Comparison of ENCODE assay signal across 8 cellular contexts in genomic region chr2:68709421-68709911, GRCh38. TPM values are rescaled to one million over a fixed set of nuclear protein-coding genes. Genes with fewer than 3 reads are reported as not detected.
DNase-seq lines count a peak whose midpoint lies in the region; ATAC-seq, FAIRE-seq and TF ChIP-seq lines count a peak whose summit lies in the region.

No MANE protein-coding gene starts in this region.

- H3K4me3 ChIP-seq in K562 (no peak overlapping the region), kidney epithelial cell (ENCODE audit: low read depth, low read length) (no peak overlapping the region), tibial artery (no peak overlapping the region)

- H3K9ac ChIP-seq in K562 (ENCODE audit: insufficient read depth in 1 of 2, low read depth in 2 of 2, low read length in 2 of 2), result no peak overlapping the region

- H3K4me1 ChIP-seq in K562 (replicated peaks in 1 of 2; ENCODE audit: control insufficient read depth in 2 of 2, insufficient read depth in 2 of 2, low read length in 2 of 2) (no peaks in the 10 kb centered on the region; a peak in 1 of 5 replicates), tibial artery (peaks cover 0 to 5% (median 0%) of the 10 kb centered on the region in 4 donors)

- peak; percentile 74 for DNase-seq in activated CD4-positive, alpha-beta T cell treated with anti-CD3 and anti-CD28 coated beads, Interleukin-2, amount 10 ng/mL, durations not matched to agents 24 days and 14 days
- DNase-seq in activated CD4-positive, alpha-beta T cell treated with anti-CD3 and anti-CD28 coated beads for 1 hour, result no peak
- DNase-seq in HK-2 (ENCODE audit: unreplicated experiment), result peak; percentile 16
- peak; percentile 41 for DNase-seq in NCI-H82 treated with DMSO at 0.1 percent for 48 hours (lab: John Stamatoyannopoulos, UW; ENCODE audit: unreplicated experiment)
- DNase-seq in K562 (ENCODE audit: extremely low read depth in 1 of 4, low spot score in 3 of 4), result peak; percentile 25 to 62 (median 43)
- no peak for DNase-seq in kidney epithelial cell (ENCODE audit: low read depth)
- DNase-seq in tibial artery, result no peak
- no peak for DNase-seq in activated gamma-delta T cell (lab: John Stamatoyannopoulos, UW)

- TF ChIP-seq POLR2A in K562 (conservative IDR thresholded peaks at IDR 0.05), result no peak

- H3K4me2 ChIP-seq in K562 (ENCODE audit: insufficient read depth, low read length), result peak overlapping the region; percentile 17

- H3K27me3 Mint-ChIP-seq in activated CD4-positive, alpha-beta T cell treated with anti-CD3 and anti-CD28 coated beads, Interleukin-2, amount 10 ng/mL, durations not matched to agents 24 days and 14 days, result peaks cover 4% of the 10 kb centered on the region

- H3K36me3 Mint-ChIP-seq in activated CD4-positive, alpha-beta T cell treated with anti-CD3 and anti-CD28 coated beads, Interleukin-2, amount 10 ng/mL, durations not matched to agents 24 days and 14 days (ENCODE audit: low read depth), result no peaks in the 10 kb centered on the region

- POLR2A ChIA-PET in K562 (lab: Yijun Ruan, JAX), result interaction anchor here (0.7 to 1.1 kb wide), 6 partner anchors 9 to 193 kb away, joined by 3 to 4 read pairs (median 3); no protein-coding TSS in a partner anchor

- FAIRE-seq in K562 (lab: Jason Lieb, UNC), result peak; percentile 93

- H3K36me3 ChIP-seq in K562 (ENCODE audit: control insufficient read depth, insufficient read depth, low read length), result no peaks in the 10 kb centered on the region
- H3K36me3 ChIP-seq in kidney epithelial cell (ENCODE audit: control insufficient read depth, insufficient read depth, low read length), result no peaks in the 10 kb centered on the region
- no peaks in the 10 kb centered on the region for H3K36me3 ChIP-seq in tibial artery

- in situ Hi-C loops in K562 (cut with MboI), result loop anchor here (10.0 kb wide), 1 partner anchor 225 kb away; no protein-coding TSS in a partner anchor

- H3K4me3 Mint-ChIP-seq in activated CD4-positive, alpha-beta T cell treated with anti-CD3 and anti-CD28 coated beads, Interleukin-2, amount 10 ng/mL, durations not matched to agents 24 days and 14 days, result peak overlapping the region; percentile 11

- BruUV-seq in K562 (replicated peaks; lab: Mats Ljungman, UMichigan), result no TSS peak

- H4K20me1 ChIP-seq in K562 (replicated peaks; ENCODE audit: control insufficient read depth, insufficient read depth, low read length), result no peaks in the 10 kb centered on the region

- H3K27me3 ChIP-seq in K562 (ENCODE audit: control insufficient read depth in 2 of 2, insufficient read depth in 2 of 2, low read length in 2 of 2), result no peaks in the 10 kb centered on the region; a peak in 1 of 5 replicates
- no peaks in the 10 kb centered on the region for H3K27me3 ChIP-seq in kidney epithelial cell (ENCODE audit: control insufficient read depth, insufficient read depth, low read length)
- no peaks in the 10 kb centered on the region for H3K27me3 ChIP-seq in tibial artery

- TF ChIP-seq EP300 in K562 (IDR thresholded peaks at IDR 0.05; ENCODE audit: low read length), result no peak

- H3K27ac Mint-ChIP-seq in activated CD4-positive, alpha-beta T cell treated with anti-CD3 and anti-CD28 coated beads, Interleukin-2, amount 10 ng/mL, durations not matched to agents 24 days and 14 days, result peak overlapping the region; percentile 64

- no peak overlapping the region for H3K27ac ChIP-seq in K562 (ENCODE audit: extremely low read depth, low read depth, low read length)
- no peak overlapping the region for H3K27ac ChIP-seq in tibial artery

- H3K9me3 Mint-ChIP-seq in activated CD4-positive, alpha-beta T cell treated with anti-CD3 and anti-CD28 coated beads, Interleukin-2, amount 10 ng/mL, durations not matched to agents 24 days and 14 days, result no peaks in the 10 kb centered on the region

- TF ChIP-seq RAD21 in K562 (CRISPR knock-in tag; conservative IDR thresholded peaks at IDR 0.05 in 1 of 2, IDR thresholded peaks at IDR 0.05 in 1 of 2), result peak; percentile 75 to 83

- no peaks in the 10 kb centered on the region for H3K9me1 ChIP-seq in K562 (ENCODE audit: control insufficient read depth, insufficient read depth, low read length)

- peak overlapping the region; percentile 79 for H2AFZ ChIP-seq in K562 (ENCODE audit: low read depth, low read length)

- TF ChIP-seq CTCF in K562 (IDR thresholded peaks at IDR 0.05 in 2 of 3, conservative IDR thresholded peaks at IDR 0.05 in 1 of 3; ENCODE audit: insufficient read depth in 2 of 3, low read depth in 1 of 3, low read length in 3 of 3) (peak; percentile 56 to 81 (median 76); a peak in 5 of 6 replicates), kidney epithelial cell (IDR thresholded peaks at IDR 0.05; ENCODE audit: insufficient read depth, low read length, poor library complexity, severe bottlenecking) (peak; percentile 72), tibial artery (IDR thresholded peaks at IDR 0.05) (peak; percentile 57 to 69)

- H3K79me2 ChIP-seq in K562 (ENCODE audit: control insufficient read depth, insufficient read depth, low read length), result no peaks in the 10 kb centered on the region

- CTCF ChIA-PET in K562 (lab: Yijun Ruan, JAX; ENCODE audit: low intra/inter-chr PET ratio), result interaction anchor here (0.5 to 2.8 kb wide), 8 partner anchors 9 to 246 kb away, joined by 3 to 22 read pairs (median 3); partner anchors contain the start of gene PROKR1

- peak; percentile 94 for ATAC-seq in K562

- peaks cover 29% of the 10 kb centered on the region for H3K4me1 Mint-ChIP-seq in activated CD4-positive, alpha-beta T cell treated with anti-CD3 and anti-CD28 coated beads, Interleukin-2, amount 10 ng/mL, durations not matched to agents 24 days and 14 days

- 3% methylated on average over 5 of the region's 5 CpGs for WGBS in K562 (ENCODE audit: insufficient coverage, low coverage, missing lambda C conversion rate)

- intact Hi-C loops in activated CD4-positive, alpha-beta T cell treated with anti-CD3 and anti-CD28 coated beads, Interleukin-2, amount 10 ng/mL, durations not matched to agents 24 days and 14 days (cut with micrococcal nuclease), result loop anchor here (1.0 to 2.0 kb wide), 4 partner anchors 127 to 245 kb away; no protein-coding TSS in a partner anchor
- intact Hi-C loops in K562 (cut with micrococcal nuclease), result loop anchor here (1.0 to 5.0 kb wide), 3 partner anchors 63 to 218 kb away; no protein-coding TSS in a partner anchor
- intact Hi-C loops in tibial artery (cut with DNase I; ENCODE audit: low total_unique reads), result no loop called here

- H3K9me3 ChIP-seq in K562 (replicated peaks; ENCODE audit: control insufficient read depth, insufficient read depth, low read depth, low read length) (no peaks in the 10 kb centered on the region), tibial artery (no peaks in the 10 kb centered on the region)

TF ChIP-seq in K562, 482 proteins besides CTCF, POLR2A, EP300 and RAD21 (continues in another document):
- TF ChIP-seq SMC3 (conservative IDR thresholded peaks at IDR 0.05; ENCODE audit: insufficient read depth, low read depth, low read length) (peak; percentile 19; the same call in 1 of the 2 replicates), FOXK2 (conservative IDR thresholded peaks at IDR 0.05 in 1 of 2, IDR thresholded peaks at IDR 0.05 in 1 of 2; ENCODE audit: low read depth in 2 of 2) (peak; percentile 79), PHB (CRISPR knock-in tag; IDR thresholded peaks at IDR 0.05) (no peak), FOXA3 (CRISPR knock-in tag; conservative IDR thresholded peaks at IDR 0.05 in 1 of 2, IDR thresholded peaks at IDR 0.05 in 1 of 2) (peak; percentile 62 to 73), HMBOX1 (IDR thresholded peaks at IDR 0.05) (peak; percentile 81), DEAF1 (CRISPR knock-in tag; IDR thresholded peaks at IDR 0.05) (peak; percentile 25; the same call in 1 of the 2 replicates)

RNA-seq across cellular contexts. Expression of gene ARHGAP25, which starts 25.1 kb away (rescaled TPM):
- 37.8 and 42.2 TPM in 2 replicates for total RNA-seq in activated CD4-positive, alpha-beta T cell treated with anti-CD3 and anti-CD28 coated beads, Interleukin-2, amount 10 ng/mL, durations not matched to agents 24 days and 14 days
- 12.4 and 14.6 TPM in 2 replicates for total RNA-seq in K562 (2011; cell fraction: chromatin; rRNA removed; ENCODE audit: low replicate concordance)
- 7.8 and 9.2 TPM in 2 replicates for total RNA-seq in K562 (2011; cell fraction: nucleolus; rRNA removed)
- total RNA-seq in K562 (2011; cell fraction: nucleoplasm; rRNA removed), result 8.2 and 9.0 TPM in 2 replicates
- total RNA-seq in K562 (2014; rRNA removed), result 10.0 and 12.8 TPM in 2 replicates
- 9.7 and 13.1 TPM in 2 replicates for total RNA-seq in K562 (2014; rRNA removed; fragmentation: Illumina TruSeq; extraction: Trizol)
- total RNA-seq in K562 (2015; rRNA removed; fragmentation: Illumina TruSeq; extraction: Trizol), result 9.7 and 10.7 TPM in 2 replicates
- 9.8 and 13.2 TPM in 2 replicates for total RNA-seq in K562 (2021)
- 3.7 and 12.5 TPM in 2 replicates for polyA plus RNA-seq in K562 (2011; rRNA removed)
- polyA plus RNA-seq in K562 (2011; cell fraction: cytosol; rRNA removed), result 3.7 and 10.4 TPM in 2 replicates
- 4.7 and 19.4 TPM in 2 replicates for polyA plus RNA-seq in K562 (2011; cell fraction: nucleus; rRNA removed)
- 16.8 and 21.5 TPM in 2 replicates for polyA plus RNA-seq in K562 (2012)
- 14.8 and 16.0 TPM in 2 replicates for polyA plus RNA-seq in K562 (2014; fragmentation: Illumina TruSeq; extraction: Trizol)
- 1 to 10 TPM; 4.9 to 6.8 TPM for polyA plus RNA-seq in K562 (2014; fragmentation: Nextera tagmentation; extraction: Ambion mirVana)
- 7.7 and 11.6 TPM in 2 replicates for polyA plus RNA-seq in K562 (2014; rRNA removed)
- polyA minus RNA-seq in K562 (2011; rRNA and poly(A)+ RNA removed), result 3.0 and 9.5 TPM in 2 replicates
- polyA minus RNA-seq in K562 (2011; cell fraction: cytosol; rRNA and poly(A)+ RNA removed), result 0.73 and 5.9 TPM in 2 replicates
- 3.0 and 7.9 TPM in 2 replicates for polyA minus RNA-seq in K562 (2011; cell fraction: nucleus; rRNA and poly(A)+ RNA removed)
- 0.08 TPM in 1 of 2 replicates, not detected in the other for total RNA-seq in kidney epithelial cell

Comparison
In these comparisons a context has a peak if more than half of its experiments do, and no peak if none do; other contexts are left out.
1. DNase-seq: peak in activated CD4-positive, alpha-beta T cell treated with anti-CD3 and anti-CD28 coated beads, Interleukin-2, amount 10 ng/mL, durations not matched to agents 24 days and 14 days (single experiment), HK-2 (single experiment), NCI-H82 treated with DMSO at 0.1 percent for 48 hours (single experiment) and K562 (4 of 4); none in activated CD4-positive, alpha-beta T cell treated with anti-CD3 and anti-CD28 coated beads for 1 hour (single experiment), kidney epithelial cell (single experiment), tibial artery (0 of 2) and activated gamma-delta T cell (single experiment).
2. Peak in every context shown above with its lines, with median percentiles within 50 percentile points of each other: CTCF ChIP-seq.